ENCODE assay signal across 2 cellular contexts in genomic region chr16:75266738-75267630, GRCh38.
TF ChIP-seq lines count a peak whose summit lies in the region.

No MANE protein-coding gene starts in this region.

TF ChIP-seq in A549, 52 proteins besides CTCF, POLR2A, EP300 and RAD21:
- TF ChIP-seq PHF8 (IDR thresholded peaks at IDR 0.05; ENCODE audit: borderline replicate concordance, low read depth) (no peak), HMGXB4 (CRISPR knock-in tag; IDR thresholded peaks at IDR 0.05; ENCODE audit: borderline replicate concordance) (no peak), SREBF2 (IDR thresholded peaks at IDR 0.05) (no peak), MAFK (IDR thresholded peaks at IDR 0.05; ENCODE audit: partially characterized antibody) (no peak)

TF ChIP-seq in IMR-90, 13 proteins besides CTCF, POLR2A, EP300 and RAD21:
- no peak for TF ChIP-seq SMC3 (IDR thresholded peaks at IDR 0.05; ENCODE audit: low read depth, low read length)
- no peak for TF ChIP-seq MXI1 (IDR thresholded peaks at IDR 0.05; ENCODE audit: borderline replicate concordance, low read depth, low read length)
TF ChIP-seq in IMR-90: peak in this region for 0.
